7 cellular contexts compared by ENCODE assay signal in the genomic region with DNA sequence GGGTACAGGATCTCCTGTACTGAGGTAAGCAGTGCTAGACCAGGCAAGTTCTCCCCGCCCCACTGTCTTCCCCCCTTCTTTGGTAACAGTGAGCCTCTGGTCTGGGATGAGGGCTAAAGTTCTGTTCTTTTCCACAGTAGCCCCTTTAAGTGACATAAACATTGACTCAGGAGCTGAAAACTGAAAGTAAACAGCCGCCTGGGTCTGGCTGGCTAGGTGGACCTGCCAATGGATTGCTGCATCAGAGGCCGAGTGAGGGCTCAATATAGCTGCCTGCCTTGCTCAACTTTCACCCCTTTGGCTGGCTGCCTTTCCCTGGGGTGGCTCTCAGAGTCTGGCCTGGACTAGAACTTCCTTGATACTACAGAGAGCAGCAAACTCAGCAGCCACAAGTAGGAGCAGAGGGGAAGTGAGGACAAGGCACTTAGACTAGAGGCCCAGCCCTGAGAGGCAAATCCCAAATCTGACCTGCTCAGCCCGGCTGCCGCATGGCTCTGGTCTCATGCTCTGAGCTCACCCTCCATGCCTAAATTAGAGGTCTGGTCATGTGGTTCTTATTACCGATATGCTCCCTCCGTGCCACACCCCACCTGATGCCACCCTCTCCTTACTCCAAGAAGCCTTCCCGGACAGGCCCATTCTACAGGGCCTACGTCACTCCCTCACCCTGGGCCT. TPM values are rescaled to one million over a fixed set of nuclear protein-coding genes. Genes with fewer than 3 reads are reported as not detected.
DNase-seq lines count a peak whose midpoint lies in the region; ATAC-seq and TF ChIP-seq lines count a peak whose summit lies in the region.

No MANE protein-coding gene starts in this region.

- intact Hi-C loops in breast epithelium (cut with DNase I; ENCODE audit: low total_unique reads) (no loop called here), lower lobe of right lung (cut with DNase I) (no loop called here)

- H3K4me3 Mint-ChIP-seq in mesothelial cell of epicardium: no peak overlapping the region

- H3K36me3 ChIP-seq in MG63: no peaks in the 10 kb centered on the region; the same call in 1 of the 2 replicates
- no peaks in the 10 kb centered on the region for H3K36me3 ChIP-seq in breast epithelium
- peaks cover 10% of the 10 kb centered on the region for H3K36me3 ChIP-seq in lower lobe of right lung
- peaks cover 0 to 53% (median 0%) of the 10 kb centered on the region in 3 donors for H3K36me3 ChIP-seq in tibial nerve

- H3K27me3 Mint-ChIP-seq in mesothelial cell of epicardium (ENCODE audit: low read depth): no peaks in the 10 kb centered on the region

- DNase-seq in MG63: peak; percentile 96
- peak; percentile 91 for DNase-seq in breast epithelium (ENCODE audit: low spot score in 2 of 2)
- DNase-seq in lower lobe of right lung: peak; percentile 94
- DNase-seq in tibial nerve (ENCODE audit: low spot score in 2 of 2): peak; percentile 82 to 91
- DNase-seq in stimulated activated naive CD8-positive, alpha-beta T cell treated with anti-CD3 and anti-CD28 coated beads, Interleukin-15, Interleukin-2, amounts not matched to agents 100 U/mL and 50 U/mL, for 24 hours: no peak
- DNase-seq in mesothelial cell of epicardium (ENCODE audit: low spot score in 2 of 2, unreplicated experiment in 2 of 2): no peak
- no peak for DNase-seq in cerebellar cortex (ENCODE audit: low spot score)

- H3K9me3 Mint-ChIP-seq in mesothelial cell of epicardium: no peaks in the 10 kb centered on the region

- ATAC-seq in lower lobe of right lung: peak; percentile 93 to 94
- ATAC-seq in stimulated activated naive CD8-positive, alpha-beta T cell treated with anti-CD3 and anti-CD28 coated beads, Interleukin-15, Interleukin-2, amounts not matched to agents 100 U/mL and 50 U/mL, for 24 hours: no peak

- H3K9me3 ChIP-seq in MG63 (no peaks in the 10 kb centered on the region), breast epithelium (no peaks in the 10 kb centered on the region), lower lobe of right lung (no peaks in the 10 kb centered on the region), tibial nerve (no peaks in the 10 kb centered on the region)

- H3K36me3 Mint-ChIP-seq in mesothelial cell of epicardium: peaks cover 15% of the 10 kb centered on the region

- no peaks in the 10 kb centered on the region for H3K4me1 Mint-ChIP-seq in mesothelial cell of epicardium

- H3K4me3 ChIP-seq in MG63: no peak overlapping the region
- peak overlapping the region in 1 of 3 donors; percentile 12 for H3K4me3 ChIP-seq in breast epithelium
- H3K4me3 ChIP-seq in lower lobe of right lung: no peak overlapping the region
- no peak overlapping the region for H3K4me3 ChIP-seq in tibial nerve

- WGBS in tibial nerve, 2 donors: 50 to 58% methylated on average over 9 of the region's 9 CpGs

- peak; percentile 9 to 82 for TF ChIP-seq EP300 in tibial nerve (IDR thresholded peaks at IDR 0.05)

- no peak for TF ChIP-seq CTCF in breast epithelium (IDR thresholded peaks at IDR 0.05)
- TF ChIP-seq CTCF in lower lobe of right lung (IDR thresholded peaks at IDR 0.05): no peak
- no peak for TF ChIP-seq CTCF in tibial nerve (IDR thresholded peaks at IDR 0.05)
- TF ChIP-seq CTCF in mesothelial cell of epicardium (IDR thresholded peaks at IDR 0.05; ENCODE audit: unreplicated experiment): no peak

- H3K27ac ChIP-seq in breast epithelium (peak overlapping the region; percentile 88 to 89), lower lobe of right lung (peak overlapping the region; percentile 87), tibial nerve (peak overlapping the region; percentile 75 to 90 (median 80))

- no peak overlapping the region for H3K27ac Mint-ChIP-seq in mesothelial cell of epicardium

- no peaks in the 10 kb centered on the region for H3K27me3 ChIP-seq in MG63
- no peaks in the 10 kb centered on the region for H3K27me3 ChIP-seq in breast epithelium
- no peaks in the 10 kb centered on the region for H3K27me3 ChIP-seq in lower lobe of right lung (ENCODE audit: low read depth)
- H3K27me3 ChIP-seq in tibial nerve: no peaks in the 10 kb centered on the region

- H3K4me1 ChIP-seq in breast epithelium: peaks cover 5 to 18% of the 10 kb centered on the region in 2 donors
- peaks cover 40% of the 10 kb centered on the region for H3K4me1 ChIP-seq in lower lobe of right lung
- H3K4me1 ChIP-seq in tibial nerve: peaks cover 0 to 40% (median 28%) of the 10 kb centered on the region in 4 donors

- TF ChIP-seq POLR2A in breast epithelium (IDR thresholded peaks at IDR 0.05) (no peak), tibial nerve (IDR thresholded peaks at IDR 0.05) (no peak)

RNA-seq across cellular contexts. Expression of gene UCP3, which starts 9.6 kb away (rescaled TPM):
- not detected in 2 replicates for total RNA-seq in MG63 (2014; rRNA removed; shearing (Covaris generic); ENCODE audit: low replicate concordance)
- total RNA-seq in breast epithelium (1 to 10 TPM; 1.6 to 5.9 (median 1.8) TPM), lower lobe of right lung (3.1 TPM), tibial nerve (1 to 10 TPM in 3 of 4 donors, under 1 TPM in 1; 0.78 to 7.5 (median 1.9) TPM), mesothelial cell of epicardium (4.1 to 5.8 TPM (median 4.5 TPM) in 3 replicates)

RNA-seq across cellular contexts. Expression of gene UCP2, which starts 35.8 kb away (rescaled TPM):
- 2.3 TPM in 1 of 2 replicates, not detected in the other for total RNA-seq in MG63 (2014; rRNA removed; shearing (Covaris generic); ENCODE audit: low replicate concordance)
- total RNA-seq in breast epithelium (10 to 100 TPM; 28.2 to 82.4 (median 45.2) TPM), lower lobe of right lung (83.5 TPM), tibial nerve (10 to 100 TPM; 18.6 to 60.6 (median 53.0) TPM), mesothelial cell of epicardium (27.1 to 31.5 TPM (median 27.7 TPM) in 3 replicates)

Comparison
In these comparisons a context has a peak if more than half of its experiments do, and no peak if none do; other contexts are left out.
1. DNase-seq: peak in MG63 (single experiment), breast epithelium (2 of 2), lower lobe of right lung (single experiment) and tibial nerve (2 of 2); none in stimulated activated naive CD8-positive, alpha-beta T cell treated with anti-CD3 and anti-CD28 coated beads, Interleukin-15, Interleukin-2, amounts not matched to agents 100 U/mL and 50 U/mL, for 24 hours (single experiment), mesothelial cell of epicardium (0 of 2) and cerebellar cortex (single experiment).
2. Peak in every context shown above with its lines, with median percentiles within 50 percentile points of each other: H3K27ac ChIP-seq.